Comparison of ENCODE assay signal across 10 cellular contexts in the genomic region with DNA sequence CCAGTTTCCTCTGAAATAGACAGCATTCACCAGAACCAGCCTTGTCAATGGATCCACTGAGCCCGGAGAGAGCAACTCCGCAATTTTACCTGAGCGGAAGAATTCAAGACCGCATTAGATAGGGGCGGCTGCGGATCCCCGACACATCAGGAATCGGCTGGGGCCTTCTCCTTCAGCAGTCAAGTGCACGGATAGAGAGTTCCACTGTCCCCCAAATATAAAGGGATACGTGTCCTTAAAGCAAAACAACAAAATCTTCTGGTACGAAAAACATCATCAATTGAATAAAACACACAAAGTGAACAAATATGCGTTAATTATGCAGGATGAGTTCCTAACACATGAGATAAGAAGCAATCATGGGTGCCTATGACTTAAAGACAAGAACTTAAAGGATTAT. TPM values are rescaled to one million over a fixed set of nuclear protein-coding genes. Genes with fewer than 3 reads are reported as not detected.
DNase-seq lines count a peak whose midpoint lies in the region; ATAC-seq and TF ChIP-seq lines count a peak whose summit lies in the region.
"Had no signal": no experiment of that assay in that cellular context is flagged by ENCODE, and none has a peak within 500 bp of the region (broad histone marks: within the 10 kb centered on the region; RNA-seq: fewer than 3 reads in every experiment).

No MANE protein-coding gene starts in this region.

- peaks cover 20% of the 10 kb centered on the region for H3K36me3 Mint-ChIP-seq in HFFc6 (ENCODE audit: low read depth)
- H3K36me3 Mint-ChIP-seq in stimulated activated memory B cell treated with anti-CD40 and anti-IgM and Interleukin-4, amounts not matched to agents 10 μg/mL and 1 μg/mL and 100 μg/mL, for 72 hours, result peaks cover 24% of the 10 kb centered on the region
- H3K36me3 Mint-ChIP-seq in activated T-cell treated with anti-CD3 and anti-CD28 coated beads, Interleukin-2, amount 50 U/mL, for 4 hours (ENCODE audit: insufficient read depth), result peaks cover 11% of the 10 kb centered on the region

- no peaks in the 10 kb centered on the region for H3K27me3 Mint-ChIP-seq in HFFc6 (ENCODE audit: insufficient read depth)
- no peaks in the 10 kb centered on the region for H3K27me3 Mint-ChIP-seq in stimulated activated memory B cell treated with anti-CD40 and anti-IgM and Interleukin-4, amounts not matched to agents 10 μg/mL and 1 μg/mL and 100 μg/mL, for 72 hours
- no peaks in the 10 kb centered on the region for H3K27me3 Mint-ChIP-seq in activated T-cell treated with anti-CD3 and anti-CD28 coated beads, Interleukin-2, amount 50 U/mL, for 4 hours (ENCODE audit: low read depth)
- H3K27me3 Mint-ChIP-seq: progenitor cell of endocrine pancreas had no signal

- peak overlapping the region in 1 of 2 donors; percentile 48 for H3K4me3 ChIP-seq in ascending aorta
- H3K4me3 ChIP-seq in liver (ENCODE audit: low read depth in 1 of 3, low read length in 3 of 3), result no peak overlapping the region

- peaks cover 34% of the 10 kb centered on the region for H3K4me1 Mint-ChIP-seq in HFFc6 (ENCODE audit: low read depth)
- H3K4me1 Mint-ChIP-seq in stimulated activated memory B cell treated with anti-CD40 and anti-IgM and Interleukin-4, amounts not matched to agents 10 μg/mL and 1 μg/mL and 100 μg/mL, for 72 hours, result peaks cover 15% of the 10 kb centered on the region
- H3K4me1 Mint-ChIP-seq in activated T-cell treated with anti-CD3 and anti-CD28 coated beads, Interleukin-2, amount 50 U/mL, for 4 hours (ENCODE audit: low read depth), result peaks cover 5% of the 10 kb centered on the region

- 90% methylated on average over 12 of the region's 12 CpGs for WGBS in liver

- TF ChIP-seq CTCF in HFFc6 (IDR thresholded peaks at IDR 0.05) (no peak), ascending aorta (IDR thresholded peaks at IDR 0.05) (no peak), liver (IDR thresholded peaks at IDR 0.05; ENCODE audit: low read depth, low read length, missing input control) (no peak)

- no peak for TF ChIP-seq RAD21 in liver (IDR thresholded peaks at IDR 0.05)

- H3K27me3 ChIP-seq in ascending aorta, result no peaks in the 10 kb centered on the region
- no peaks in the 10 kb centered on the region for H3K27me3 ChIP-seq in liver (ENCODE audit: control insufficient read depth in 4 of 4, insufficient read depth in 4 of 4, low read length in 3 of 4)

- H3K4me1 ChIP-seq in ascending aorta (no peaks in the 10 kb centered on the region), liver (ENCODE audit: control insufficient read depth in 4 of 4, insufficient read depth in 4 of 4, low read length in 3 of 4) (peaks cover 0 to 11% (median 4%) of the 10 kb centered on the region in 4 donors)

- no peak for ATAC-seq in stimulated activated memory B cell treated with anti-CD40 and anti-IgM and Interleukin-4, amounts not matched to agents 10 μg/mL and 1 μg/mL and 100 μg/mL, for 72 hours
- ATAC-seq in GM21825 (IDR thresholded peaks at IDR 0.05; ENCODE audit: unreplicated experiment), result no peak
- no peak for ATAC-seq in activated T-cell treated with anti-CD3 and anti-CD28 coated beads, Interleukin-2, amount 50 U/mL, for 4 hours

- H3K36me3 ChIP-seq in ascending aorta, result peaks cover 5 to 21% of the 10 kb centered on the region in 2 donors
- H3K36me3 ChIP-seq in liver (ENCODE audit: control insufficient read depth in 4 of 4, insufficient read depth in 3 of 4, low read depth in 1 of 4, low read length in 3 of 4), result peaks cover 4 to 7% (median 5%) of the 10 kb centered on the region in 4 donors

- intact Hi-C loops in ascending aorta (cut with DNase I), result loop anchor here (2.0 to 5.0 kb wide), 2 partner anchors 102 to 111 kb away; a partner anchor contains a TSS

- no peaks in the 10 kb centered on the region for H3K9me3 Mint-ChIP-seq in HFFc6
- no peaks in the 10 kb centered on the region for H3K9me3 Mint-ChIP-seq in stimulated activated memory B cell treated with anti-CD40 and anti-IgM and Interleukin-4, amounts not matched to agents 10 μg/mL and 1 μg/mL and 100 μg/mL, for 72 hours
- H3K9me3 Mint-ChIP-seq in activated T-cell treated with anti-CD3 and anti-CD28 coated beads, Interleukin-2, amount 50 U/mL, for 4 hours, result no peaks in the 10 kb centered on the region

- peak overlapping the region; percentile 65 to 77 for H3K27ac ChIP-seq in ascending aorta
- H3K27ac ChIP-seq in liver (ENCODE audit: low read depth in 1 of 2, low read length in 2 of 2), result peak overlapping the region; percentile 6 to 67

- DNase-seq in HFFc6 (no peak), ascending aorta (ENCODE audit: low spot score in 2 of 2) (no peak), cortex of kidney (lab: John Stamatoyannopoulos, UW) (no peak), H4 (ENCODE audit: low spot score) (no peak)
- no peak for DNase-seq in activated T-cell treated with anti-CD3 and anti-CD28 coated beads, Interleukin-2, amount 50 U/mL, for 4 hours
- DNase-seq: T1000 had no signal

- H3K4me3 Mint-ChIP-seq in HFFc6, result peak overlapping the region; percentile 15; the same call in 1 of the 2 replicates
- H3K4me3 Mint-ChIP-seq in stimulated activated memory B cell treated with anti-CD40 and anti-IgM and Interleukin-4, amounts not matched to agents 10 μg/mL and 1 μg/mL and 100 μg/mL, for 72 hours, result no peak overlapping the region
- H3K4me3 Mint-ChIP-seq in activated T-cell treated with anti-CD3 and anti-CD28 coated beads, Interleukin-2, amount 50 U/mL, for 4 hours, result no peak overlapping the region

- H3K27ac Mint-ChIP-seq in HFFc6, result peak overlapping the region; percentile 73
- H3K27ac Mint-ChIP-seq in stimulated activated memory B cell treated with anti-CD40 and anti-IgM and Interleukin-4, amounts not matched to agents 10 μg/mL and 1 μg/mL and 100 μg/mL, for 72 hours, result peak overlapping the region; percentile 75
- H3K27ac Mint-ChIP-seq: progenitor cell of endocrine pancreas had no signal

- H3K9ac ChIP-seq in liver (ENCODE audit: low read depth in 1 of 2, low read length in 2 of 2), result peak overlapping the region in 1 of 2 donors; percentile 19

- H3K9me3 ChIP-seq in ascending aorta (no peaks in the 10 kb centered on the region), liver (ENCODE audit: control insufficient read depth in 4 of 4, low read length in 3 of 4) (no peaks in the 10 kb centered on the region)

TF ChIP-seq in liver, 16 proteins besides CTCF, POLR2A, EP300 and RAD21:
- TF ChIP-seq FOXA2 (IDR thresholded peaks at IDR 0.05) (no peak), SP1 (IDR thresholded peaks at IDR 0.05) (no peak), HNF4A (conservative IDR thresholded peaks at IDR 0.05) (no peak), JUND (IDR thresholded peaks at IDR 0.05) (no peak)
- TF ChIP-seq, protein P1, sequence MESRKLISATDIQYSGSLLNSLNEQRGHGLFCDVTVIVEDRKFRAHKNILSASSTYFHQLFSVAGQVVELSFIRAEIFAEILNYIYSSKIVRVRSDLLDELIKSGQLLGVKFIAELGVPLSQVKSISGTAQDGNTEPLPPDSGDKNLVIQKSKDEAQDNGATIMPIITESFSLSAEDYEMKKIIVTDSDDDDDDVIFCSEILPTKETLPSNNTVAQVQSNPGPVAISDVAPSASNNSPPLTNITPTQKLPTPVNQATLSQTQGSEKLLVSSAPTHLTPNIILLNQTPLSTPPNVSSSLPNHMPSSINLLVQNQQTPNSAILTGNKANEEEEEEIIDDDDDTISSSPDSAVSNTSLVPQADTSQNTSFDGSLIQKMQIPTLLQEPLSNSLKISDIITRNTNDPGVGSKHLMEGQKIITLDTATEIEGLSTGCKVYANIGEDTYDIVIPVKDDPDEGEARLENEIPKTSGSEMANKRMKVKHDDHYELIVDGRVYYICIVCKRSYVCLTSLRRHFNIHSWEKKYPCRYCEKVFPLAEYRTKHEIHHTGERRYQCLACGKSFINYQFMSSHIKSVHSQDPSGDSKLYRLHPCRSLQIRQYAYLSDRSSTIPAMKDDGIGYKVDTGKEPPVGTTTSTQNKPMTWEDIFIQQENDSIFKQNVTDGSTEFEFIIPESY (IDR thresholded peaks at IDR 0.05), result no peak

RNA-seq across cellular contexts. Expression of a gene that starts 18.3 kb away (rescaled TPM):
- 100 to 1,000 TPM; 109 to 142 (median 134) TPM for total RNA-seq in HFFc6 (2021; fragmentation: NEBNext Ultra II Directional; extraction: Animal tissue kit (Norgen Biotek cat#: 25700))
- total RNA-seq in ascending aorta, result 222 TPM
- total RNA-seq in liver, result 10 to 100 TPM; 24.0 to 31.2 TPM
- polyA plus RNA-seq in liver, result 10 to 100 TPM; 32.3 to 32.4 TPM
- 107 and 115 TPM in 2 replicates for total RNA-seq in H4 (2014; rRNA removed; shearing (Covaris generic))
- 10 to 100 TPM; 14.9 to 15.9 (median 15.3) TPM for total RNA-seq in activated T-cell treated with anti-CD3 and anti-CD28 coated beads, Interleukin-2, amount 50 U/mL, for 4 hours

RNA-seq across cellular contexts. Expression of a gene that starts 46.6 kb away (rescaled TPM):
- total RNA-seq in HFFc6 (2021; fragmentation: NEBNext Ultra II Directional; extraction: Animal tissue kit (Norgen Biotek cat#: 25700)), result 10 to 100 TPM; 28.9 to 48.6 (median 43.6) TPM
- total RNA-seq in ascending aorta (7.7 TPM), liver (100 to 1,000 TPM in 1 of 2 donors, 10 to 100 TPM in 1; 11.5 to 124 TPM)
- 100 to 1,000 TPM in 1 of 2 donors, 10 to 100 TPM in 1; 61.7 to 127 TPM for polyA plus RNA-seq in liver
- 119 and 124 TPM in 2 replicates for total RNA-seq in H4 (2014; rRNA removed; shearing (Covaris generic))
- 10 to 100 TPM; 35.5 to 41.8 (median 38.4) TPM for total RNA-seq in activated T-cell treated with anti-CD3 and anti-CD28 coated beads, Interleukin-2, amount 50 U/mL, for 4 hours

RNA-seq across cellular contexts. Expression of a gene that starts 50.0 kb away (rescaled TPM):
- 1 to 10 TPM in 3 of 6 experiments, under 1 TPM in 3; 0.73 to 1.4 (median 1.1) TPM for total RNA-seq in HFFc6 (2021; fragmentation: NEBNext Ultra II Directional; extraction: Animal tissue kit (Norgen Biotek cat#: 25700))
- total RNA-seq in ascending aorta (6.5 TPM), liver (1 to 10 TPM; 4.7 to 5.1 TPM)
- 1 to 10 TPM; 2.2 to 4.0 TPM for polyA plus RNA-seq in liver
- not detected in 2 replicates for total RNA-seq in H4 (2014; rRNA removed; shearing (Covaris generic))
- 10 to 100 TPM; 41.0 to 48.0 (median 42.4) TPM for total RNA-seq in activated T-cell treated with anti-CD3 and anti-CD28 coated beads, Interleukin-2, amount 50 U/mL, for 4 hours
